In the genomic region with DNA sequence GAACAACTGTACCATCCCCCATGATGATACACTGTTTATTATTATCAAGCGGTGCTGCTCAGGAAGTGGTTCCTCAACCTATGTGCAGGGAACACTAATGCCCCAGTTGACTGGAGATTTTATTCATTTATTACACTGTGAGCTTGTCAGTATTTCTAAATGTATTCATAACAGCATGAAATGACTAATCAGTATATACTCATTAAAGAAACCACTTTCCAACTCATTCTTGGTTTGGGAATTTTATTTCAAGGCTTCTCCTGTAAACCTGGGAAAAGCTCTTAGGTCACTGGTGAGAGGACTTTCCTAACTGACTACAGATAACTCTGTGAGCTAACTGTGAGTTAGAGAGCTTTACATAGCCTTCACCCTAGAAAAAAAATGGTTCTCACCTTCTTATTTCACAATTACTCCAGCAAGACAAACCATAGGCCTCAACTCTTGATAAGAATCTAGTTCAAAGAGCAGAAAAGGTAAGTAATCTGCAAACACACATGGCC, we compare ENCODE assay signal across 14 cellular contexts. TPM values are rescaled to one million over a fixed set of nuclear protein-coding genes. Genes with fewer than 3 reads are reported as not detected.
DNase-seq lines count a peak whose midpoint lies in the region; ATAC-seq and TF ChIP-seq lines count a peak whose summit lies in the region.
"Had no signal": no experiment of that assay in that cellular context is flagged by ENCODE, and none has a peak within 500 bp of the region (broad histone marks: within the 10 kb centered on the region; RNA-seq: fewer than 3 reads in every experiment).

No MANE protein-coding gene starts in this region.

- H3K4me3 ChIP-seq in left lung: no peak overlapping the region
- H3K4me3 ChIP-seq in tibial artery: no peak overlapping the region
- H3K4me3 ChIP-seq: GM23338, pancreas had no signal

- H3K27ac ChIP-seq in left lung: peak overlapping the region in 1 of 2 donors; percentile 30
- peak overlapping the region; percentile 86 to 90 for H3K27ac ChIP-seq in tibial artery
- H3K27ac ChIP-seq: pancreas had no signal

- TF ChIP-seq CTCF in activated CD8-positive, alpha-beta T cell treated with anti-CD3 and anti-CD28 coated beads for 36 hours (IDR thresholded peaks at IDR 0.05): no peak
- no peak for TF ChIP-seq CTCF in left lung (IDR thresholded peaks at IDR 0.05)
- TF ChIP-seq CTCF in tibial artery (IDR thresholded peaks at IDR 0.05): no peak

- H3K27me3 Mint-ChIP-seq in activated CD8-positive, alpha-beta T cell treated with anti-CD3 and anti-CD28 coated beads for 36 hours: no peaks in the 10 kb centered on the region
- H3K27me3 Mint-ChIP-seq: memory B cell had no signal

- intact Hi-C loops in activated CD8-positive, alpha-beta T cell treated with anti-CD3 and anti-CD28 coated beads for 36 hours (cut with micrococcal nuclease): no loop called here
- intact Hi-C loops in left lung (cut with DNase I) (no loop called here), tibial artery (cut with DNase I; ENCODE audit: low total_unique reads) (loop anchor here (10.0 kb wide), 1 partner anchor 57 kb away; a partner anchor contains a TSS)

- H3K27me3 ChIP-seq in left lung (no peaks in the 10 kb centered on the region), tibial artery (no peaks in the 10 kb centered on the region)
- H3K27me3 ChIP-seq: pancreas had no signal

- peak overlapping the region; percentile 50 to 54 for H3K27ac Mint-ChIP-seq in activated naive CD4-positive, alpha-beta T cell treated with anti-CD3 and anti-CD28 coated beads, Interleukin-2, amount 50 U/mL, for 72 hours
- peak overlapping the region; percentile 66 for H3K27ac Mint-ChIP-seq in activated CD8-positive, alpha-beta T cell treated with anti-CD3 and anti-CD28 coated beads for 36 hours
- H3K27ac Mint-ChIP-seq: GM23338, memory B cell had no signal

- DNase-seq in activated naive CD4-positive, alpha-beta T cell treated with anti-CD3 and anti-CD28 coated beads, Interleukin-2, amount 50 U/mL, for 72 hours (ENCODE audit: low spot score in 2 of 2): no peak
- no peak for DNase-seq in activated naive CD4-positive, alpha-beta T cell (lab: John Stamatoyannopoulos, UW)
- DNase-seq in activated CD8-positive, alpha-beta T cell treated with anti-CD3 and anti-CD28 coated beads for 36 hours: no peak
- DNase-seq in left lung (no peak), tibial artery (no peak), COR-L47 (lab: John Stamatoyannopoulos, UW) (no peak), NCI-H1436 treated with DMSO at 0.1 percent for 48 hours (lab: John Stamatoyannopoulos, UW) (no peak)
- DNase-seq: cerebellar nuclear complex, erythroblast, Kasumi-1, pancreas had no signal

- CTCF ChIA-PET in activated CD8-positive, alpha-beta T cell treated with anti-CD3 and anti-CD28 coated beads for 36 hours (lab: Charles Lee): interaction anchor here (1.2 to 1.6 kb wide), 8 partner anchors 10 to 78 kb away, joined by 3 to 7 read pairs (median 5); no protein-coding TSS in a partner anchor

- no peaks in the 10 kb centered on the region for H3K9me3 ChIP-seq in left lung
- H3K9me3 ChIP-seq in tibial artery: no peaks in the 10 kb centered on the region
- H3K9me3 ChIP-seq: pancreas had no signal

- H3K4me1 Mint-ChIP-seq in activated CD8-positive, alpha-beta T cell treated with anti-CD3 and anti-CD28 coated beads for 36 hours (ENCODE audit: low read depth): peaks cover 34% of the 10 kb centered on the region
- H3K4me1 Mint-ChIP-seq: GM23338, memory B cell had no signal

- POLR2A ChIA-PET in activated CD8-positive, alpha-beta T cell treated with anti-CD3 and anti-CD28 coated beads for 36 hours (lab: Charles Lee): interaction anchor here (0.6 to 1.4 kb wide), 2 partner anchors 30 to 50 kb away, joined by 3 read pairs; no protein-coding TSS in a partner anchor

- peak; percentile 75 to 86 for ATAC-seq in activated naive CD4-positive, alpha-beta T cell treated with anti-CD3 and anti-CD28 coated beads, Interleukin-2, amount 50 U/mL, for 72 hours
- peak; percentile 58 for ATAC-seq in activated CD8-positive, alpha-beta T cell treated with anti-CD3 and anti-CD28 coated beads for 36 hours
- ATAC-seq in left lung: peak; percentile 19
- ATAC-seq in GM21390 (IDR thresholded peaks at IDR 0.05; ENCODE audit: unreplicated experiment): no peak
- ATAC-seq: GM23338, pancreas had no signal

- no peaks in the 10 kb centered on the region for H3K9me3 Mint-ChIP-seq in activated naive CD4-positive, alpha-beta T cell treated with anti-CD3 and anti-CD28 coated beads, Interleukin-2, amount 50 U/mL, for 72 hours
- H3K9me3 Mint-ChIP-seq in activated CD8-positive, alpha-beta T cell treated with anti-CD3 and anti-CD28 coated beads for 36 hours: no peaks in the 10 kb centered on the region
- H3K9me3 Mint-ChIP-seq: GM23338, memory B cell had no signal

- no peak overlapping the region for H3K4me3 Mint-ChIP-seq in activated CD8-positive, alpha-beta T cell treated with anti-CD3 and anti-CD28 coated beads for 36 hours
- H3K4me3 Mint-ChIP-seq: GM23338, memory B cell had no signal

- H3K36me3 Mint-ChIP-seq in activated naive CD4-positive, alpha-beta T cell treated with anti-CD3 and anti-CD28 coated beads, Interleukin-2, amount 50 U/mL, for 72 hours: peaks cover 13 to 19% of the 10 kb centered on the region in 2 donors
- peaks cover 37% of the 10 kb centered on the region for H3K36me3 Mint-ChIP-seq in activated CD8-positive, alpha-beta T cell treated with anti-CD3 and anti-CD28 coated beads for 36 hours (ENCODE audit: low read depth)

- H3K36me3 ChIP-seq in left lung (peaks cover 0 to 80% of the 10 kb centered on the region in 2 donors), tibial artery (peaks cover 41 to 49% (median 45%) of the 10 kb centered on the region in 3 donors)

- H3K4me1 ChIP-seq in left lung (peaks cover 20 to 32% of the 10 kb centered on the region in 2 donors), tibial artery (peaks cover 0 to 91% (median 33%) of the 10 kb centered on the region in 4 donors)

RNA-seq across cellular contexts. Expression of a gene that starts 42.5 kb away (rescaled TPM):
- total RNA-seq in activated naive CD4-positive, alpha-beta T cell treated with anti-CD3 and anti-CD28 coated beads, Interleukin-2, amount 50 U/mL, for 72 hours: under 1 TPM; 0.14 to 0.23 TPM
- total RNA-seq in activated CD8-positive, alpha-beta T cell treated with anti-CD3 and anti-CD28 coated beads for 36 hours: under 1 TPM; 0.20 to 0.29 TPM
- total RNA-seq in left lung: 1 to 10 TPM; 2.1 to 2.7 TPM

RNA-seq across cellular contexts. Expression of a gene that starts 59.7 kb away (rescaled TPM):
- total RNA-seq in activated naive CD4-positive, alpha-beta T cell treated with anti-CD3 and anti-CD28 coated beads, Interleukin-2, amount 50 U/mL, for 72 hours: 10 to 100 TPM; 66.9 to 70.3 TPM
- total RNA-seq in activated CD8-positive, alpha-beta T cell treated with anti-CD3 and anti-CD28 coated beads for 36 hours: 10 to 100 TPM; 61.6 to 63.5 TPM
- total RNA-seq in left lung: 10 to 100 TPM; 79.5 to 89.6 TPM
